12 cellular contexts compared by ENCODE assay signal in genomic region chr16:23950291-23950894, GRCh38.
DNase-seq lines count a peak whose midpoint lies in the region; ATAC-seq and TF ChIP-seq lines count a peak whose summit lies in the region.
"Had no signal": no experiment of that assay in that cellular context is flagged by ENCODE, and none has a peak within 500 bp of the region (broad histone marks: within the 10 kb centered on the region; RNA-seq: fewer than 3 reads in every experiment).

No MANE protein-coding gene starts in this region.

- TF ChIP-seq CTCF in CD4-positive, alpha-beta T cell (IDR thresholded peaks at IDR 0.05), result no peak
- no peak for TF ChIP-seq CTCF in HEK293 (tag by site-specific recombination; IDR thresholded peaks at IDR 0.05)

- no peak for ATAC-seq in CD4-positive, alpha-beta T cell (ENCODE audit: poor library complexity)
- peak in 1 of 2 donors; percentile 6 for ATAC-seq in activated naive CD4-positive, alpha-beta T cell treated with anti-CD3 and anti-CD28 coated beads, Interleukin-2, amount 50 U/mL, for 72 hours
- no peak for ATAC-seq in natural killer cell treated with Interleukin-12 subunit alpha and Interleukin-12 subunit beta and Interleukin-15 and Interleukin-18, amount 100 ng/mL, for 72 hours
- ATAC-seq in GM19467 (IDR thresholded peaks at IDR 0.05; ENCODE audit: unreplicated experiment), result no peak
- ATAC-seq: WTC11 had no signal

- no peaks in the 10 kb centered on the region for H3K36me3 Mint-ChIP-seq in CD4-positive, alpha-beta T cell (ENCODE audit: low read depth)
- peaks cover 0 to 12% of the 10 kb centered on the region in 2 donors for H3K36me3 Mint-ChIP-seq in activated naive CD4-positive, alpha-beta T cell treated with anti-CD3 and anti-CD28 coated beads, Interleukin-2, amount 50 U/mL, for 72 hours
- no peaks in the 10 kb centered on the region for H3K36me3 Mint-ChIP-seq in natural killer cell treated with Interleukin-12 subunit alpha and Interleukin-12 subunit beta and Interleukin-15 and Interleukin-18, amount 100 ng/mL, for 72 hours
- H3K36me3 Mint-ChIP-seq: WTC11 had no signal

- H3K36me3 ChIP-seq in HEK293 (ENCODE audit: control insufficient read depth in 2 of 2, insufficient read depth in 1 of 2, low read length in 2 of 2), result no peaks in the 10 kb centered on the region

- peak overlapping the region; percentile 72 for H3K4me3 Mint-ChIP-seq in CD4-positive, alpha-beta T cell
- H3K4me3 Mint-ChIP-seq in natural killer cell treated with Interleukin-12 subunit alpha and Interleukin-12 subunit beta and Interleukin-15 and Interleukin-18, amount 100 ng/mL, for 72 hours, result peak overlapping the region; percentile 76
- H3K4me3 Mint-ChIP-seq: WTC11 had no signal

- peaks cover 94% of the 10 kb centered on the region for H3K4me1 Mint-ChIP-seq in CD4-positive, alpha-beta T cell (ENCODE audit: low read depth)
- H3K4me1 Mint-ChIP-seq in natural killer cell treated with Interleukin-12 subunit alpha and Interleukin-12 subunit beta and Interleukin-15 and Interleukin-18, amount 100 ng/mL, for 72 hours (ENCODE audit: low read depth in 2 of 2), result peaks cover 62 to 67% of the 10 kb centered on the region in 2 donors

- no peak for DNase-seq in CD4-positive, alpha-beta T cell
- DNase-seq in activated naive CD4-positive, alpha-beta T cell treated with anti-CD3 and anti-CD28 coated beads, Interleukin-2, amount 50 U/mL, for 72 hours (ENCODE audit: low spot score in 2 of 2), result no peak
- no peak for DNase-seq in natural killer cell treated with Interleukin-12 subunit alpha and Interleukin-12 subunit beta and Interleukin-15 and Interleukin-18, amount 100 ng/mL, for 72 hours (ENCODE audit: low spot score)
- DNase-seq in NOMO-1 treated with dmso at 0.1 percent for 144 hours (lab: John Stamatoyannopoulos, UW; ENCODE audit: unreplicated experiment) (no peak), NCI-H2029 treated with DMSO at 0.1 percent for 48 hours (lab: John Stamatoyannopoulos, UW) (no peak), NCI-H2081 treated with DMSO at 0.1 percent for 48 hours (lab: John Stamatoyannopoulos, UW) (no peak)
- DNase-seq: cerebellar nuclear complex, GF-D8, HCEC 1CT had no signal

- no peaks in the 10 kb centered on the region for H3K9me3 ChIP-seq in CD4-positive, alpha-beta T cell (ENCODE audit: control insufficient read depth, low read length)
- no peaks in the 10 kb centered on the region for H3K9me3 ChIP-seq in HEK293 (ENCODE audit: control insufficient read depth, insufficient read depth, low read depth, low read length)

- POLR2A ChIA-PET in CD4-positive, alpha-beta T cell (lab: Charles Lee), result interaction anchor here (1.0 to 2.3 kb wide), 7 partner anchors 9 to 123 kb away, joined by 3 to 20 read pairs (median 7); partner anchors contain the start of gene PRKCB
- POLR2A ChIA-PET in HEK293 (lab: Yijun Ruan, JAX), result no interaction called here

- peak overlapping the region; percentile 79 for H3K27ac ChIP-seq in CD4-positive, alpha-beta T cell (ENCODE audit: low read depth, low read length)
- no peak overlapping the region for H3K27ac ChIP-seq in HEK293 (ENCODE audit: extremely low read depth, low read depth, low read length)

- H3K27ac Mint-ChIP-seq in CD4-positive, alpha-beta T cell, result peak overlapping the region; percentile 89
- H3K27ac Mint-ChIP-seq in activated naive CD4-positive, alpha-beta T cell treated with anti-CD3 and anti-CD28 coated beads, Interleukin-2, amount 50 U/mL, for 72 hours, result peak overlapping the region; percentile 38 to 95
- peak overlapping the region; percentile 46 to 89 for H3K27ac Mint-ChIP-seq in natural killer cell treated with Interleukin-12 subunit alpha and Interleukin-12 subunit beta and Interleukin-15 and Interleukin-18, amount 100 ng/mL, for 72 hours
- H3K27ac Mint-ChIP-seq: WTC11 had no signal

- H3K4me3 ChIP-seq in HEK293 (ENCODE audit: low read depth, low read length), result no peak overlapping the region

- H3K27me3 Mint-ChIP-seq in CD4-positive, alpha-beta T cell, result no peaks in the 10 kb centered on the region
- no peaks in the 10 kb centered on the region for H3K27me3 Mint-ChIP-seq in natural killer cell treated with Interleukin-12 subunit alpha and Interleukin-12 subunit beta and Interleukin-15 and Interleukin-18, amount 100 ng/mL, for 72 hours

- no peaks in the 10 kb centered on the region for H3K4me1 ChIP-seq in HEK293 (ENCODE audit: control insufficient read depth, insufficient read depth, low read length)

- CTCF ChIA-PET in CD4-positive, alpha-beta T cell (lab: Charles Lee), result interaction anchor here (1.2 to 1.8 kb wide), 2 partner anchors 10 to 73 kb away, joined by 3 to 4 read pairs; no protein-coding TSS in a partner anchor
- CTCF ChIA-PET in HEK293 (lab: Yijun Ruan, JAX), result no interaction called here

- H3K9me3 Mint-ChIP-seq in CD4-positive, alpha-beta T cell, result no peaks in the 10 kb centered on the region
- H3K9me3 Mint-ChIP-seq in activated naive CD4-positive, alpha-beta T cell treated with anti-CD3 and anti-CD28 coated beads, Interleukin-2, amount 50 U/mL, for 72 hours, result peaks cover 0 to 4% of the 10 kb centered on the region in 2 donors
- H3K9me3 Mint-ChIP-seq in natural killer cell treated with Interleukin-12 subunit alpha and Interleukin-12 subunit beta and Interleukin-15 and Interleukin-18, amount 100 ng/mL, for 72 hours, result no peaks in the 10 kb centered on the region
- H3K9me3 Mint-ChIP-seq: WTC11 had no signal

- H3K27me3 ChIP-seq in CD4-positive, alpha-beta T cell (ENCODE audit: control insufficient read depth, insufficient read depth, low read length), result no peaks in the 10 kb centered on the region

- intact Hi-C loops in CD4-positive, alpha-beta T cell (cut with DNase I, micrococcal nuclease), result loop anchor here (5.0 to 10.0 kb wide), 6 partner anchors 46 to 113 kb away; partner anchors contain the start of gene PRKCB (in 1 of the 2)

TF ChIP-seq in HEK293, 187 proteins besides CTCF, POLR2A, EP300 and RAD21:
- TF ChIP-seq SP3 (tag by site-specific recombination; IDR thresholded peaks at IDR 0.05) (no peak), PRDM1 (tag by site-specific recombination; IDR thresholded peaks at IDR 0.05) (peak; percentile 64), ZFHX2 (tag by site-specific recombination; conservative IDR thresholded peaks at IDR 0.05) (0 out of 2 replicates have a peak, but pooled peaks have one; percentile 3), ZNF561 (tag by site-specific recombination; IDR thresholded peaks at IDR 0.05; ENCODE audit: borderline replicate concordance) (no peak), ZFP37 (tag by site-specific recombination; IDR thresholded peaks at IDR 0.05) (no peak), ZNF560 (tag by site-specific recombination; IDR thresholded peaks at IDR 0.05; ENCODE audit: borderline replicate concordance) (no peak), ZNF157 (tag by site-specific recombination; IDR thresholded peaks at IDR 0.05) (no peak), ZNF654 (tag by site-specific recombination; IDR thresholded peaks at IDR 0.05; ENCODE audit: low read depth) (no peak), ZNF768 (tag by site-specific recombination; IDR thresholded peaks at IDR 0.05) (0 out of 2 replicates have a peak, but pooled peaks have one; percentile 20)
